Comparison of ENCODE assay signal across 26 cellular contexts in the genomic region with DNA sequence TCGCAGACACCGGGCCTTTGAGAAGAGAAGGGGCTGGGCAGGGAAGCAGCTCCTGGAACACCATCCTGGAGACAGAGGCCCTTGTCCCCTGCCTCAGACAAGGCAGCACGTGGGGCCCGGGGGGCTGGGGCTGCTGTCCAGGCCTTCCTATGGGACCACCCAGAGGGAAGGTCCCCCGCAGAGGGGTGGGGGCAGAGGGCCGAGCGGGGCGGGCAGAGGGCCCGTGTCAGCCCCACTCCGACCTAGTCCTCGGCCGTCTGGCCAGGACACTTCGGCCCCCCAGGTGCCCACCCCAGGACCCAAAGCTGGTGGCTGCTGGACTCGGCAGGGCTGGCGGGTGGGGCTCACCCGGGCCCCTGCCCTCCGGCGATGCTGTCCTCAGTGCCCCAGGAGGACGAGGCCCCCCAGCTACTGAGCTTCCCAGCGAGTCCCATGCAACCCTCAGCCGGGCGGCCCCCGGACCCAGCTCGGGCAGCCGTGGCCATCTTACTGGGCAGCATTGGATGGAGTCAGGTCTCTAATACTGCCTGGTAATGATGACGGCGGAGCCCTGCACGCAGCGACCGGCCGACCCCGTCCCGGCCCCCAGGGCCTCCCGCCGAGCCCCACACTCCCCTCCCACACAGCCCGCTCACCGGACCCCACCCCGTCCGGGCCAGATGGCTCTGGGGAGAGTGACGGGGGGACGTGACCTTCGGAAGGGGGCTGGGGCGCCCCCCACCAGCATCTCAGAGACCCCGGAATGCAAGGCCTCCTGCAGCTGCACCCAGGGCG. TPM values are rescaled to one million over a fixed set of nuclear protein-coding genes. Genes with fewer than 3 reads are reported as not detected.
DNase-seq lines count a peak whose midpoint lies in the region; ATAC-seq and TF ChIP-seq lines count a peak whose summit lies in the region.
"Had no signal": no experiment of that assay in that cellular context is flagged by ENCODE, and none has a peak within 500 bp of the region (broad histone marks: within the 10 kb centered on the region; RNA-seq: fewer than 3 reads in every experiment).

No MANE protein-coding gene starts in this region.

- H2BK120ac ChIP-seq in neuronal stem cell (ENCODE audit: low read depth, low read length), result peak overlapping the region; percentile 56

- no peak for DNase-seq in stimulated activated naive CD8-positive, alpha-beta T cell treated with anti-CD3 and anti-CD28 coated beads, Interleukin-15, amount 100 ng/mL, for 72 hours
- no peak for DNase-seq in stimulated activated naive CD8-positive, alpha-beta T cell treated with anti-CD3 and anti-CD28 coated beads, Interleukin-15, Interleukin-2, amounts not matched to agents 100 U/mL and 50 U/mL, for 24 hours
- DNase-seq in esophagus squamous epithelium (lab: John Stamatoyannopoulos, UW) (no peak), neuronal stem cell (ENCODE audit: low spot score) (no peak), hepatic stellate cell (ENCODE audit: low spot score) (no peak), GM13977 (ENCODE audit: low spot score) (no peak)
- DNase-seq in activated naive CD8-positive, alpha-beta T cell treated with anti-CD3 and anti-CD28 coated beads for 36 hours, result no peak
- DNase-seq: activated CD4-positive, alpha-beta memory T cell treated with anti-CD3 and anti-CD28 coated beads, Interleukin-2, amount 10 ng/mL, durations not matched to agents 7 days and 5 days; activated CD4-positive, alpha-beta T cell treated with anti-CD3 and anti-CD28 coated beads for 1 hour; activated CD8-positive, alpha-beta memory T cell treated with anti-CD3 and anti-CD28 coated beads, Interleukin-2, amount 50 U/mL, for 48 hours; activated naive CD4-positive, alpha-beta T cell treated with anti-CD3 and anti-CD28 coated beads, Interleukin-2, amount 10 ng/mL, durations not matched to agents 7 days and 5 days; amniotic stem cell; DMS53; H7; left ventricle myocardium inferior; naive thymus-derived CD4-positive, alpha-beta T cell; NCI-H1048; NCI-H2107; SHP77 treated with DMSO at 0.1 percent for 48 hours; stimulated activated CD4-positive, alpha-beta T cell treated with anti-CD3 and anti-CD28 coated beads, Interleukin-2, amount 100 ng/mL, for 24 hours; thyroid gland had no signal

- H3K4me3 ChIP-seq in esophagus squamous epithelium, result peak overlapping the region; percentile 60 to 70 (median 67)
- H3K4me3 ChIP-seq in neuronal stem cell (ENCODE audit: low read length in 2 of 2), result no peak overlapping the region
- H3K4me3 ChIP-seq: left ventricle myocardium inferior, thyroid gland had no signal

- intact Hi-C loops in esophagus squamous epithelium (cut with DNase I), result no loop called here

- H3K9me3 ChIP-seq in esophagus squamous epithelium (no peaks in the 10 kb centered on the region), neuronal stem cell (replicated peaks in 1 of 2; ENCODE audit: control insufficient read depth in 2 of 2, insufficient read depth in 1 of 2, low read depth in 1 of 2, low read length in 2 of 2) (no peaks in the 10 kb centered on the region)
- H3K9me3 ChIP-seq: left ventricle myocardium inferior, thyroid gland, vagina had no signal

- no peak overlapping the region for H4K8ac ChIP-seq in neuronal stem cell (ENCODE audit: low read depth, low read length)

- H3K27ac Mint-ChIP-seq in stimulated activated naive CD8-positive, alpha-beta T cell treated with anti-CD3 and anti-CD28 coated beads, Interleukin-15, amount 100 ng/mL, for 72 hours, result no peak overlapping the region
- H3K27ac Mint-ChIP-seq in activated naive CD8-positive, alpha-beta T cell treated with anti-CD3 and anti-CD28 coated beads for 36 hours, result no peak overlapping the region
- H3K27ac Mint-ChIP-seq: activated CD4-positive, alpha-beta memory T cell treated with anti-CD3 and anti-CD28 coated beads, Interleukin-2, amount 10 ng/mL, durations not matched to agents 7 days and 5 days; activated naive CD4-positive, alpha-beta T cell treated with anti-CD3 and anti-CD28 coated beads, Interleukin-2, amount 10 ng/mL, durations not matched to agents 7 days and 5 days; IgD-negative memory B cell; stimulated activated naive CD8-positive, alpha-beta T cell treated with anti-CD3 and anti-CD28 coated beads, Interleukin-15, Interleukin-2, amounts not matched to agents 100 ng/mL and 50 ng/mL, for 24 hours had no signal

- H4K91ac ChIP-seq in neuronal stem cell (ENCODE audit: low read depth, low read length, poor library complexity), result peak overlapping the region; percentile 72

- in situ Hi-C loops in GM13977 (cut with MboI; ENCODE audit: low pct_unique_long_range_greater_than_20kb, low sequenced_read_pairs, unreplicated experiment), result no loop called here

- no peak overlapping the region for H3K4ac ChIP-seq in neuronal stem cell (ENCODE audit: low read length)

- H3K4me1 ChIP-seq in esophagus squamous epithelium (peaks cover 13 to 73% (median 28%) of the 10 kb centered on the region in 3 donors), neuronal stem cell (ENCODE audit: control insufficient read depth in 2 of 2, insufficient read depth in 1 of 2, low read depth in 1 of 2, low read length in 2 of 2) (peaks cover 14 to 27% of the 10 kb centered on the region in 2 donors)
- H3K4me1 ChIP-seq: left ventricle myocardium inferior had no signal

- peak overlapping the region; percentile 60 for H3K9ac ChIP-seq in neuronal stem cell (ENCODE audit: low read depth, low read length, poor library complexity)

- WGBS in esophagus squamous epithelium, 2 donors, result 59 to 80% methylated on average over 1 to 8 of the region's 45 CpGs
- no CpG with 5 or more reads among the region's 45 CpGs for whole genome bisulfite sequencing in neuronal stem cell (ENCODE audit: extremely low coverage in 2 of 2, insufficient read length in 2 of 2, insufficient replicate concordance in 1 of 2), 2 donors

- ATAC-seq in stimulated activated naive CD8-positive, alpha-beta T cell treated with anti-CD3 and anti-CD28 coated beads, Interleukin-15, amount 100 ng/mL, for 72 hours, result peak; percentile 18
- no peak for ATAC-seq in stimulated activated naive CD8-positive, alpha-beta T cell treated with anti-CD3 and anti-CD28 coated beads, Interleukin-15, Interleukin-2, amounts not matched to agents 100 U/mL and 50 U/mL, for 24 hours
- no peak for ATAC-seq in HG03460 (IDR thresholded peaks at IDR 0.05; ENCODE audit: unreplicated experiment)

- H3K4me1 Mint-ChIP-seq in stimulated activated naive CD8-positive, alpha-beta T cell treated with anti-CD3 and anti-CD28 coated beads, Interleukin-15, amount 100 ng/mL, for 72 hours, result peaks cover 29% of the 10 kb centered on the region
- H3K4me1 Mint-ChIP-seq in activated naive CD8-positive, alpha-beta T cell treated with anti-CD3 and anti-CD28 coated beads for 36 hours, result peaks cover 5% of the 10 kb centered on the region

- peak overlapping the region; percentile 78 for H2AFZ ChIP-seq in neuronal stem cell (ENCODE audit: low read length)

- peak overlapping the region; percentile 89 for H3K18ac ChIP-seq in neuronal stem cell (ENCODE audit: low read length)

- peak overlapping the region; percentile 89 to 96 (median 94) for H3K27ac ChIP-seq in esophagus squamous epithelium
- H3K27ac ChIP-seq in neuronal stem cell (replicated peaks; ENCODE audit: low read length), result no peak overlapping the region
- H3K27ac ChIP-seq: left ventricle myocardium inferior, thyroid gland, vagina had no signal

- H2AK5ac ChIP-seq in neuronal stem cell (ENCODE audit: low read depth, low read length), result peak overlapping the region; percentile 94

- H3K4me3 Mint-ChIP-seq in stimulated activated naive CD8-positive, alpha-beta T cell treated with anti-CD3 and anti-CD28 coated beads, Interleukin-15, amount 100 ng/mL, for 72 hours, result no peak overlapping the region
- no peak overlapping the region for H3K4me3 Mint-ChIP-seq in activated naive CD8-positive, alpha-beta T cell treated with anti-CD3 and anti-CD28 coated beads for 36 hours
- H3K4me3 Mint-ChIP-seq: activated CD4-positive, alpha-beta memory T cell treated with anti-CD3 and anti-CD28 coated beads, Interleukin-2, amount 10 ng/mL, durations not matched to agents 7 days and 5 days; activated naive CD4-positive, alpha-beta T cell treated with anti-CD3 and anti-CD28 coated beads, Interleukin-2, amount 10 ng/mL, durations not matched to agents 7 days and 5 days; naive thymus-derived CD4-positive, alpha-beta T cell; stimulated activated naive CD8-positive, alpha-beta T cell treated with anti-CD3 and anti-CD28 coated beads, Interleukin-15, Interleukin-2, amounts not matched to agents 100 ng/mL and 50 ng/mL, for 24 hours had no signal

- H3K36me3 ChIP-seq in esophagus squamous epithelium, result peaks cover 0 to 38% (median 0%) of the 10 kb centered on the region in 3 donors
- H3K36me3 ChIP-seq in neuronal stem cell (replicated peaks in 1 of 2; ENCODE audit: control insufficient read depth in 2 of 2, insufficient read depth in 2 of 2, low read length in 2 of 2), result no peaks in the 10 kb centered on the region
- H3K36me3 ChIP-seq: left ventricle myocardium inferior, thyroid gland, vagina had no signal

- peaks cover 9% of the 10 kb centered on the region for H3K27me3 Mint-ChIP-seq in stimulated activated naive CD8-positive, alpha-beta T cell treated with anti-CD3 and anti-CD28 coated beads, Interleukin-15, amount 100 ng/mL, for 72 hours
- peaks cover 4% of the 10 kb centered on the region for H3K27me3 Mint-ChIP-seq in activated naive CD8-positive, alpha-beta T cell treated with anti-CD3 and anti-CD28 coated beads for 36 hours

- no peak overlapping the region for H3K4me2 ChIP-seq in neuronal stem cell (ENCODE audit: insufficient read depth, low read length, poor library complexity, severe bottlenecking)

- H3K23ac ChIP-seq in neuronal stem cell (ENCODE audit: low read depth, low read length, poor library complexity), result peak overlapping the region; percentile 65

- no peaks in the 10 kb centered on the region for H3K79me1 ChIP-seq in neuronal stem cell (ENCODE audit: low read depth, low read length)

- peak overlapping the region; percentile 71 for H3K14ac ChIP-seq in neuronal stem cell (ENCODE audit: low read length)

- TF ChIP-seq CTCF in esophagus squamous epithelium (IDR thresholded peaks at IDR 0.05), result no peak
- TF ChIP-seq CTCF in GM13977 (IDR thresholded peaks at IDR 0.05; ENCODE audit: extremely low read depth, insufficient read depth, missing control alignments), result no peak

- no peak for TF ChIP-seq POLR2A in esophagus squamous epithelium (IDR thresholded peaks at IDR 0.05)

- H3K9me3 Mint-ChIP-seq in stimulated activated naive CD8-positive, alpha-beta T cell treated with anti-CD3 and anti-CD28 coated beads, Interleukin-15, amount 100 ng/mL, for 72 hours, result no peaks in the 10 kb centered on the region
- H3K9me3 Mint-ChIP-seq in activated naive CD8-positive, alpha-beta T cell treated with anti-CD3 and anti-CD28 coated beads for 36 hours, result no peaks in the 10 kb centered on the region
- H3K9me3 Mint-ChIP-seq: activated CD4-positive, alpha-beta memory T cell treated with anti-CD3 and anti-CD28 coated beads, Interleukin-2, amount 10 ng/mL, durations not matched to agents 7 days and 5 days; activated naive CD4-positive, alpha-beta T cell treated with anti-CD3 and anti-CD28 coated beads, Interleukin-2, amount 10 ng/mL, durations not matched to agents 7 days and 5 days; IgD-negative memory B cell; naive thymus-derived CD4-positive, alpha-beta T cell; stimulated activated naive CD8-positive, alpha-beta T cell treated with anti-CD3 and anti-CD28 coated beads, Interleukin-15, Interleukin-2, amounts not matched to agents 100 ng/mL and 50 ng/mL, for 24 hours had no signal

- H3K27me3 ChIP-seq in esophagus squamous epithelium (peaks cover 0 to 94% (median 0%) of the 10 kb centered on the region in 4 donors), neuronal stem cell (ENCODE audit: control insufficient read depth in 3 of 3, insufficient read depth in 3 of 3, low read depth in 1 of 3, low read length in 3 of 3) (peaks cover 0 to 16% (median 14%) of the 10 kb centered on the region in 3 experiments)
- H3K27me3 ChIP-seq: thyroid gland, vagina had no signal

- H2BK12ac ChIP-seq in neuronal stem cell (ENCODE audit: low read length), result peak overlapping the region; percentile 90

- peak overlapping the region; percentile 96 for H2BK15ac ChIP-seq in neuronal stem cell (ENCODE audit: low read length)

- no peaks in the 10 kb centered on the region for H3K36me3 Mint-ChIP-seq in activated naive CD8-positive, alpha-beta T cell treated with anti-CD3 and anti-CD28 coated beads for 36 hours
- H3K36me3 Mint-ChIP-seq: activated naive CD4-positive, alpha-beta T cell treated with anti-CD3 and anti-CD28 coated beads, Interleukin-2, amount 10 ng/mL, durations not matched to agents 7 days and 5 days; IgD-negative memory B cell; naive thymus-derived CD4-positive, alpha-beta T cell had no signal

- peak overlapping the region; percentile 75 for H2BK5ac ChIP-seq in neuronal stem cell (ENCODE audit: low read length)

RNA-seq across cellular contexts. Expression of a gene that starts 6.9 kb away (rescaled TPM):
- under 1 TPM in 2 of 4 donors, not detected in 2; 0.19 to 0.44 TPM for total RNA-seq in esophagus squamous epithelium
- polyA plus RNA-seq in neuronal stem cell (2013, experiment 1 of 2), result 1.3 TPM
- polyA plus RNA-seq in neuronal stem cell (2013, experiment 2 of 2), result 1.3 TPM
- total RNA-seq in activated naive CD8-positive, alpha-beta T cell treated with anti-CD3 and anti-CD28 coated beads for 36 hours, result not detected
- total RNA-seq: activated CD4-positive, alpha-beta memory T cell treated with anti-CD3 and anti-CD28 coated beads, Interleukin-2, amount 10 ng/mL, durations not matched to agents 7 days and 5 days; H7; left ventricle myocardium inferior; vagina had no signal
- polyA plus RNA-seq: BJ; IgD-negative memory B cell; naive thymus-derived CD4-positive, alpha-beta T cell had no signal

RNA-seq across cellular contexts. Expression of a gene that starts 39.6 kb away (rescaled TPM):
- total RNA-seq in esophagus squamous epithelium, result 10 to 100 TPM in 1 of 4 donors, 1 to 10 TPM in 3; 2.0 to 21.0 (median 2.8) TPM
- polyA plus RNA-seq in neuronal stem cell (2013, experiment 1 of 2), result 0.21 TPM
- 0.36 TPM for polyA plus RNA-seq in neuronal stem cell (2013, experiment 2 of 2)
- 10 to 100 TPM; 52.5 to 53.3 TPM for total RNA-seq in activated naive CD8-positive, alpha-beta T cell treated with anti-CD3 and anti-CD28 coated beads for 36 hours
- total RNA-seq: H7, left ventricle myocardium inferior had no signal

RNA-seq across cellular contexts. Expression of a gene that starts 47.1 kb away (rescaled TPM):
- 1 to 10 TPM in 1 of 4 donors, under 1 TPM in 2, not detected in 1; 0.40 to 1.3 (median 0.57) TPM for total RNA-seq in esophagus squamous epithelium
- 0.06 TPM for polyA plus RNA-seq in neuronal stem cell (2013, experiment 1 of 2)
- 0.08 TPM for polyA plus RNA-seq in neuronal stem cell (2013, experiment 2 of 2)
- total RNA-seq in activated naive CD8-positive, alpha-beta T cell treated with anti-CD3 and anti-CD28 coated beads for 36 hours, result 100 to 1,000 TPM; 110 to 111 TPM
- total RNA-seq: vagina had no signal
- polyA plus RNA-seq: BJ, IgD-negative memory B cell had no signal

RNA-seq across cellular contexts. Expression of a gene that starts 50.9 kb away (rescaled TPM):
- 10 to 100 TPM in 3 of 4 donors, 1 to 10 TPM in 1; 6.9 to 19.6 (median 14.7) TPM for total RNA-seq in esophagus squamous epithelium
- 12.3 TPM for polyA plus RNA-seq in neuronal stem cell (2013, experiment 1 of 2)
- 11.7 TPM for polyA plus RNA-seq in neuronal stem cell (2013, experiment 2 of 2)
- total RNA-seq in activated naive CD8-positive, alpha-beta T cell treated with anti-CD3 and anti-CD28 coated beads for 36 hours, result 10 to 100 TPM; 18.9 to 19.0 TPM

Comparison
In these comparisons a context has a peak if more than half of its experiments do, and no peak if none do; other contexts are left out.
1. H3K4me3 ChIP-seq: peak in esophagus squamous epithelium (4 of 4); none in neuronal stem cell (0 of 2).
2. RNA of a gene that starts 47.1 kb away (total RNA-seq): 110 to 111 TPM in activated naive CD8-positive, alpha-beta T cell treated with anti-CD3 and anti-CD28 coated beads for 36 hours; 0.40 to 1.3 TPM in esophagus squamous epithelium; every median in the first group is over 10 times any median in the second.